8 cellular contexts compared by ENCODE assay signal in genomic region chr12:48454675-48455074, GRCh38. TPM values are rescaled to one million over a fixed set of nuclear protein-coding genes. Genes with fewer than 3 reads are reported as not detected.
DNase-seq lines count a peak whose midpoint lies in the region; ATAC-seq and TF ChIP-seq lines count a peak whose summit lies in the region.
"Had no signal": no experiment of that assay in that cellular context is flagged by ENCODE, and none has a peak within 500 bp of the region (broad histone marks: within the 10 kb centered on the region; RNA-seq: fewer than 3 reads in every experiment).

No MANE protein-coding gene starts in this region.

- intact Hi-C loops in psoas muscle (cut with DNase I) = no loop called here
- intact Hi-C loops in activated CD4-positive, alpha-beta T cell treated with anti-CD3 and anti-CD28 coated beads, Interleukin-2, amount 10 ng/mL, durations not matched to agents 24 days and 14 days (cut with micrococcal nuclease) = no loop called here

- H3K27ac Mint-ChIP-seq in activated CD4-positive, alpha-beta T cell treated with anti-CD3 and anti-CD28 coated beads, Interleukin-2, amount 10 ng/mL, durations not matched to agents 24 days and 14 days = no peak overlapping the region
- H3K27ac Mint-ChIP-seq: activated naive CD8-positive, alpha-beta T cell treated with anti-CD3 and anti-CD28 coated beads, Interleukin-2, amount 10 ng/mL, durations not matched to agents 7 days and 5 days had no signal

- peak; percentile 5 for DNase-seq in GM04504 (ENCODE audit: low read depth)
- DNase-seq in NCI-H460 (ENCODE audit: extremely low read depth, low read depth) = peak; percentile 15
- peak; percentile 10 to 48 for DNase-seq in dermis microvascular lymphatic vessel endothelial cell (ENCODE audit: low read depth in 2 of 2)
- no peak for DNase-seq in psoas muscle
- DNase-seq in activated CD4-positive, alpha-beta T cell treated with anti-CD3 and anti-CD28 coated beads, Interleukin-2, amount 10 ng/mL, durations not matched to agents 24 days and 14 days = no peak
- DNase-seq in activated CD4-positive, alpha-beta T cell treated with anti-CD3 and anti-CD28 coated beads for 4 hours = no peak
- DNase-seq: activated naive CD8-positive, alpha-beta T cell treated with anti-CD3 and anti-CD28 coated beads, Interleukin-2, amount 10 ng/mL, durations not matched to agents 7 days and 5 days had no signal

- 86 to 90% (median 88%) methylated on average over 1 of the region's 1 CpG for WGBS in psoas muscle, 3 donors

- TF ChIP-seq CTCF in psoas muscle (IDR thresholded peaks at IDR 0.05) = peak; percentile 33

- peaks cover 2% of the 10 kb centered on the region for H3K27me3 Mint-ChIP-seq in activated CD4-positive, alpha-beta T cell treated with anti-CD3 and anti-CD28 coated beads, Interleukin-2, amount 10 ng/mL, durations not matched to agents 24 days and 14 days

- H3K4me3 Mint-ChIP-seq in activated CD4-positive, alpha-beta T cell treated with anti-CD3 and anti-CD28 coated beads, Interleukin-2, amount 10 ng/mL, durations not matched to agents 24 days and 14 days = no peak overlapping the region
- H3K4me3 Mint-ChIP-seq: activated naive CD8-positive, alpha-beta T cell treated with anti-CD3 and anti-CD28 coated beads, Interleukin-2, amount 10 ng/mL, durations not matched to agents 7 days and 5 days had no signal

- no peaks in the 10 kb centered on the region for H3K9me3 ChIP-seq in psoas muscle

- no peaks in the 10 kb centered on the region for H3K4me1 ChIP-seq in psoas muscle

- H3K9me3 Mint-ChIP-seq in activated CD4-positive, alpha-beta T cell treated with anti-CD3 and anti-CD28 coated beads, Interleukin-2, amount 10 ng/mL, durations not matched to agents 24 days and 14 days = peaks cover 6% of the 10 kb centered on the region

- no peak overlapping the region for H3K27ac ChIP-seq in psoas muscle

- ATAC-seq in psoas muscle = no peak
- no peak for ATAC-seq in HG02885 (IDR thresholded peaks at IDR 0.05; ENCODE audit: poor library complexity, unreplicated experiment)

- H3K4me3 ChIP-seq in psoas muscle = no peak overlapping the region

- peaks cover 0 to 6% of the 10 kb centered on the region in 2 donors for H3K36me3 ChIP-seq in psoas muscle (ENCODE audit: insufficient read depth in 1 of 2, low read depth in 1 of 2)

- H3K36me3 Mint-ChIP-seq in activated CD4-positive, alpha-beta T cell treated with anti-CD3 and anti-CD28 coated beads, Interleukin-2, amount 10 ng/mL, durations not matched to agents 24 days and 14 days (ENCODE audit: low read depth) = no peaks in the 10 kb centered on the region
- H3K36me3 Mint-ChIP-seq: activated naive CD8-positive, alpha-beta T cell treated with anti-CD3 and anti-CD28 coated beads, Interleukin-2, amount 10 ng/mL, durations not matched to agents 7 days and 5 days had no signal

- no peaks in the 10 kb centered on the region for H3K27me3 ChIP-seq in psoas muscle (ENCODE audit: insufficient read depth in 3 of 3, low read length in 2 of 3)

- H3K4me1 Mint-ChIP-seq in activated CD4-positive, alpha-beta T cell treated with anti-CD3 and anti-CD28 coated beads, Interleukin-2, amount 10 ng/mL, durations not matched to agents 24 days and 14 days = no peaks in the 10 kb centered on the region
- H3K4me1 Mint-ChIP-seq: activated naive CD8-positive, alpha-beta T cell treated with anti-CD3 and anti-CD28 coated beads, Interleukin-2, amount 10 ng/mL, durations not matched to agents 7 days and 5 days had no signal

RNA-seq across cellular contexts. Expression of gene ANP32D, which starts 17.7 kb away (rescaled TPM):
- not detected in 2 replicates for total RNA-seq in NCI-H460 (2014; rRNA removed; shearing (Covaris generic))
- polyA plus RNA-seq in NCI-H460 (2014; cell fraction: nucleus; rRNA removed) = not detected in 2 replicates
- total RNA-seq in dermis microvascular lymphatic vessel endothelial cell = not detected in 2 replicates
- total RNA-seq in psoas muscle = not detected
- not detected for polyA plus RNA-seq in psoas muscle
- total RNA-seq in activated CD4-positive, alpha-beta T cell treated with anti-CD3 and anti-CD28 coated beads, Interleukin-2, amount 10 ng/mL, durations not matched to agents 24 days and 14 days = not detected in 2 replicates
- total RNA-seq: activated naive CD8-positive, alpha-beta T cell treated with anti-CD3 and anti-CD28 coated beads, Interleukin-2, amount 10 ng/mL, durations not matched to agents 7 days and 5 days had no signal

RNA-seq across cellular contexts. Expression of gene C12orf54, which starts 27.6 kb away (rescaled TPM):
- not detected in 2 replicates for total RNA-seq in NCI-H460 (2014; rRNA removed; shearing (Covaris generic))
- polyA plus RNA-seq in NCI-H460 (2014; cell fraction: nucleus; rRNA removed) = not detected in 2 replicates
- not detected in 2 replicates for total RNA-seq in dermis microvascular lymphatic vessel endothelial cell
- 1 to 10 TPM in 1 of 4 donors, not detected in 3; 2.0 TPM for total RNA-seq in psoas muscle
- under 1 TPM in 1 of 3 donors, not detected in 2; 0.06 TPM for polyA plus RNA-seq in psoas muscle
- not detected in 2 replicates for total RNA-seq in activated CD4-positive, alpha-beta T cell treated with anti-CD3 and anti-CD28 coated beads, Interleukin-2, amount 10 ng/mL, durations not matched to agents 24 days and 14 days
- total RNA-seq: activated naive CD8-positive, alpha-beta T cell treated with anti-CD3 and anti-CD28 coated beads, Interleukin-2, amount 10 ng/mL, durations not matched to agents 7 days and 5 days had no signal

Comparison
In these comparisons a context has a peak if more than half of its experiments do, and no peak if none do; other contexts are left out.
1. DNase-seq: peak in GM04504 (single experiment), NCI-H460 (single experiment) and dermis microvascular lymphatic vessel endothelial cell (2 of 2); none in psoas muscle (0 of 2), activated CD4-positive, alpha-beta T cell treated with anti-CD3 and anti-CD28 coated beads, Interleukin-2, amount 10 ng/mL, durations not matched to agents 24 days and 14 days (single experiment) and activated CD4-positive, alpha-beta T cell treated with anti-CD3 and anti-CD28 coated beads for 4 hours (0 of 2).